Comparison of ENCODE assay signal across 21 cellular contexts in the genomic region with DNA sequence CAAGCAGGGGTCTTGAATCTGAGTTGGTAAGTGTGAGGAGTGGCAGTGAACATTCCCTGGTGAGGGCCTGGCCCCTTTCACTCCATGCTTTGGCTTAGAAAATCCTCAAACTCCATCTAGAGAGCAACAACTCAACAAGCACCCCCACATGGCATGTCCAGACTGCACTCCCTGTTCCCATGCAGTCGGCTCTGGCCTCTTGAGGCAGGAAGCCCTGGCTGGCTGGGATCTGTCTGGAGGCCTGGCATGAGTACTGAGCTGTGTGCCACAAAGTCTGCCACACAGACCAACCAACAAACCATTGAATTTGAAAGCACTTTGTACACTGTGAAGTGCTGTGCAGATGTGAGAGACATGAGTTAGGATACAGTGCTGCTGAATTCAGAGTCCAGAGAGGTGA. TPM values are rescaled to one million over a fixed set of nuclear protein-coding genes. Genes with fewer than 3 reads are reported as not detected.
DNase-seq lines count a peak whose midpoint lies in the region; ATAC-seq and TF ChIP-seq lines count a peak whose summit lies in the region.
"Had no signal": no experiment of that assay in that cellular context is flagged by ENCODE, and none has a peak within 500 bp of the region (broad histone marks: within the 10 kb centered on the region; RNA-seq: fewer than 3 reads in every experiment).

No MANE protein-coding gene starts in this region.

- H4K20me1 ChIP-seq in osteoblast (ENCODE audit: insufficient read depth, low read length): no peaks in the 10 kb centered on the region

- H3K4me1 ChIP-seq in osteoblast (ENCODE audit: insufficient read depth, low read length): peaks cover 27% of the 10 kb centered on the region

- no peak for ATAC-seq in GM18868 (IDR thresholded peaks at IDR 0.05; ENCODE audit: unreplicated experiment)
- ATAC-seq: activated CD8-positive, alpha-beta T cell treated with anti-CD3 and anti-CD28 coated beads, Interleukin-2, amount 10 ng/mL, durations not matched to agents 7 days and 5 days had no signal

- H3K4me3 ChIP-seq in MG63: no peak overlapping the region
- H3K4me3 ChIP-seq in epithelial cell of esophagus (ENCODE audit: low read length): no peak overlapping the region
- no peak overlapping the region for H3K4me3 ChIP-seq in osteoblast (ENCODE audit: insufficient read depth, low read length)
- H3K4me3 ChIP-seq in dorsolateral prefrontal cortex: no peak overlapping the region
- H3K4me3 ChIP-seq: ovary, tibial artery had no signal

- no peaks in the 10 kb centered on the region for H3K9me3 ChIP-seq in MG63
- no peaks in the 10 kb centered on the region for H3K9me3 ChIP-seq in osteoblast (ENCODE audit: low read depth, low read length)
- H3K9me3 ChIP-seq: ovary, tibial artery had no signal

- no peaks in the 10 kb centered on the region for H3K79me2 ChIP-seq in osteoblast (ENCODE audit: insufficient read depth, low read length)

- H3K27me3 ChIP-seq in MG63 (no peaks in the 10 kb centered on the region), osteoblast (ENCODE audit: insufficient read depth, low read length) (no peaks in the 10 kb centered on the region), dorsolateral prefrontal cortex (no peaks in the 10 kb centered on the region)
- H3K27me3 ChIP-seq: ovary, tibial artery had no signal

- TF ChIP-seq CTCF in epithelial cell of esophagus (IDR thresholded peaks at IDR 0.05; ENCODE audit: insufficient read depth, low read depth, low read length, missing control alignments) (no peak), osteoblast (IDR thresholded peaks at IDR 0.05; ENCODE audit: extremely low read depth, low read depth, low read length) (no peak), dorsolateral prefrontal cortex (IDR thresholded peaks at IDR 0.05 in 54 of 56, conservative IDR thresholded peaks at IDR 0.05 in 2 of 56; ENCODE audit: low read depth in 1 of 56, partially characterized antibody in 56 of 56) (no peak)

- peak overlapping the region; percentile 79 for H2AFZ ChIP-seq in osteoblast (ENCODE audit: low read length)

- H3K36me3 ChIP-seq in MG63 (no peaks in the 10 kb centered on the region), osteoblast (ENCODE audit: insufficient read depth, low read length) (no peaks in the 10 kb centered on the region)
- H3K36me3 ChIP-seq: ovary, tibial artery had no signal

- DNase-seq in ELF-1 (ENCODE audit: low read depth, low spot score): peak; percentile 24
- DNase-seq in MG63: peak; percentile 11
- peak; percentile 59 for DNase-seq in epithelial cell of esophagus (ENCODE audit: low read depth)
- DNase-seq in osteoblast (ENCODE audit: insufficient read length, low spot score, missing footprints): no peak
- DNase-seq in EL: no peak
- DNase-seq in dorsolateral prefrontal cortex: no peak
- DNase-seq: activated CD8-positive, alpha-beta T cell treated with anti-CD3 and anti-CD28 coated beads, Interleukin-2, amount 10 ng/mL, durations not matched to agents 7 days and 5 days; activated naive CD8-positive, alpha-beta T cell treated with anti-CD3 and anti-CD28 coated beads for 36 hours; effector CD4-positive, alpha-beta T cell; H7; KG1; kidney glomerular epithelial cell; NCI-H1105; NCI-H82; ovary; small intestine; T-helper 1 cell; tibial artery had no signal

- intact Hi-C loops in dorsolateral prefrontal cortex (cut with DNase I): no loop called here

- no peak overlapping the region for H3K4me2 ChIP-seq in osteoblast (ENCODE audit: insufficient read depth, low read length)

- no peak overlapping the region for H3K27ac ChIP-seq in osteoblast (ENCODE audit: low read depth, low read length)
- H3K27ac ChIP-seq in dorsolateral prefrontal cortex: peak overlapping the region in 1 of 59 donors; percentile 27
- H3K27ac ChIP-seq: C4-2B, ovary, tibial artery had no signal

RNA-seq across cellular contexts. Expression of a gene that starts 25.2 kb away (rescaled TPM):
- 16.9 and 37.1 TPM in 2 replicates for total RNA-seq in MG63 (2014; rRNA removed; shearing (Covaris generic); ENCODE audit: low replicate concordance)
- total RNA-seq in osteoblast: 14.7 and 14.8 TPM in 2 replicates
- 10 to 100 TPM; 12.2 to 34.7 (median 23.8) TPM for total RNA-seq in dorsolateral prefrontal cortex

RNA-seq across cellular contexts. Expression of a gene that starts 40.0 kb away (rescaled TPM):
- total RNA-seq in MG63 (2014; rRNA removed; shearing (Covaris generic); ENCODE audit: low replicate concordance): not detected in 2 replicates
- not detected in 2 replicates for total RNA-seq in osteoblast
- total RNA-seq in dorsolateral prefrontal cortex: 1 to 10 TPM in 42 of 120 experiments, under 1 TPM in 49, not detected in 29; 0.28 to 3.2 (median 0.99) TPM
- total RNA-seq: RPMI7951 had no signal

RNA-seq across cellular contexts. Expression of a gene that starts 53.3 kb away (rescaled TPM):
- total RNA-seq in MG63 (2014; rRNA removed; shearing (Covaris generic); ENCODE audit: low replicate concordance): 9.9 and 15.8 TPM in 2 replicates
- total RNA-seq in osteoblast: 60.8 and 66.6 TPM in 2 replicates
- 10 to 100 TPM; 45.4 to 96.2 (median 73.5) TPM for total RNA-seq in dorsolateral prefrontal cortex

Comparison
In these comparisons a context has a peak if more than half of its experiments do, and no peak if none do; other contexts are left out.
1. DNase-seq: peak in ELF-1 (single experiment), MG63 (single experiment) and epithelial cell of esophagus (single experiment); none in osteoblast (single experiment), EL (single experiment) and dorsolateral prefrontal cortex (0 of 10).